In genomic region chr1:76591963-76592362, GRCh38 we compare ENCODE assay signal across 27 cellular contexts.
DNase-seq lines count a peak whose midpoint lies in the region; ATAC-seq, FAIRE-seq and TF ChIP-seq lines count a peak whose summit lies in the region.
"Had no signal": no experiment of that assay in that cellular context is flagged by ENCODE, and none has a peak within 500 bp of the region (broad histone marks: within the 10 kb centered on the region; RNA-seq: fewer than 3 reads in every experiment).

No MANE protein-coding gene starts in this region.

- no peaks in the 10 kb centered on the region for H3K27me3 Mint-ChIP-seq in activated naive CD4-positive, alpha-beta T cell treated with anti-CD3 and anti-CD28 coated beads, Interleukin-2, amount 10 ng/mL, durations not matched to agents 7 days and 5 days
- H3K27me3 Mint-ChIP-seq in activated T-helper 17 cell treated with anti-CD3 and anti-CD28 coated beads, Interleukin-2, amount 50 U/mL, for 72 hours, result peaks cover 5% of the 10 kb centered on the region
- H3K27me3 Mint-ChIP-seq: CD8-positive, alpha-beta memory T cell had no signal

- H3K4me2 ChIP-seq in HepG2 (ENCODE audit: low read depth, low read length) (no peak overlapping the region), K562 (ENCODE audit: insufficient read depth, low read length) (no peak overlapping the region)
- H3K4me2 ChIP-seq: BLaER1 had no signal

- no peak overlapping the region for H3K4me3 Mint-ChIP-seq in activated naive CD4-positive, alpha-beta T cell treated with anti-CD3 and anti-CD28 coated beads, Interleukin-2, amount 10 ng/mL, durations not matched to agents 7 days and 5 days
- H3K4me3 Mint-ChIP-seq in activated T-helper 17 cell treated with anti-CD3 and anti-CD28 coated beads, Interleukin-2, amount 50 U/mL, for 72 hours, result no peak overlapping the region
- H3K4me3 Mint-ChIP-seq: CD14-positive monocyte; CD4-positive, alpha-beta memory T cell; CD4-positive, CD25-positive, alpha-beta regulatory T cell; CD8-positive, alpha-beta memory T cell had no signal

- TF ChIP-seq CTCF in HepG2 (CRISPR knock-in tag; IDR thresholded peaks at IDR 0.05), result no peak
- no peak for TF ChIP-seq CTCF in right lobe of liver (IDR thresholded peaks at IDR 0.05)
- no peak for TF ChIP-seq CTCF in K562 (IDR thresholded peaks at IDR 0.05 in 2 of 3, conservative IDR thresholded peaks at IDR 0.05 in 1 of 3; ENCODE audit: insufficient read depth in 2 of 3, low read depth in 1 of 3, low read length in 3 of 3)

- no peak for FAIRE-seq in HepG2 (lab: Jason Lieb, UNC)
- FAIRE-seq in GM18507 (lab: Jason Lieb, UNC), result peak; percentile 21
- no peak for FAIRE-seq in K562 (lab: Jason Lieb, UNC)
- FAIRE-seq: GM12878, GM12892 had no signal

- H3K9me3 Mint-ChIP-seq in activated naive CD4-positive, alpha-beta T cell treated with anti-CD3 and anti-CD28 coated beads, Interleukin-2, amount 10 ng/mL, durations not matched to agents 7 days and 5 days, result no peaks in the 10 kb centered on the region
- peaks cover 4% of the 10 kb centered on the region for H3K9me3 Mint-ChIP-seq in activated T-helper 17 cell treated with anti-CD3 and anti-CD28 coated beads, Interleukin-2, amount 50 U/mL, for 72 hours

- no peak overlapping the region for H3K27ac Mint-ChIP-seq in activated naive CD4-positive, alpha-beta T cell treated with anti-CD3 and anti-CD28 coated beads, Interleukin-2, amount 10 ng/mL, durations not matched to agents 7 days and 5 days
- H3K27ac Mint-ChIP-seq in activated T-helper 17 cell treated with anti-CD3 and anti-CD28 coated beads, Interleukin-2, amount 50 U/mL, for 72 hours, result no peak overlapping the region
- H3K27ac Mint-ChIP-seq: CD14-positive monocyte; CD4-positive, alpha-beta memory T cell; CD4-positive, CD25-positive, alpha-beta regulatory T cell; CD8-positive, alpha-beta memory T cell had no signal

- H3K36me3 ChIP-seq in HepG2 (replicated peaks in 1 of 2; ENCODE audit: control insufficient read depth in 1 of 2, insufficient read depth in 2 of 2, low read length in 2 of 2) (no peaks in the 10 kb centered on the region), right lobe of liver (no peaks in the 10 kb centered on the region), K562 (ENCODE audit: control insufficient read depth, insufficient read depth, low read length) (no peaks in the 10 kb centered on the region)
- H3K36me3 ChIP-seq: BE2C, BLaER1 had no signal

- no peak for TF ChIP-seq POLR2A in HepG2 (IDR thresholded peaks at IDR 0.05; ENCODE audit: insufficient read depth in 1 of 2, low read depth in 2 of 2, low read length in 2 of 2)
- TF ChIP-seq POLR2A in right lobe of liver (IDR thresholded peaks at IDR 0.05), result no peak
- TF ChIP-seq POLR2A in K562 (conservative IDR thresholded peaks at IDR 0.05), result no peak

- H3K4me1 ChIP-seq in HepG2 (ENCODE audit: insufficient read depth, low read length) (no peaks in the 10 kb centered on the region), right lobe of liver (no peaks in the 10 kb centered on the region), K562 (replicated peaks in 1 of 2; ENCODE audit: control insufficient read depth in 2 of 2, insufficient read depth in 2 of 2, low read length in 2 of 2) (no peaks in the 10 kb centered on the region)
- H3K4me1 ChIP-seq: BE2C, BLaER1, Caco-2 had no signal

- no peaks in the 10 kb centered on the region for H3K36me3 Mint-ChIP-seq in activated naive CD4-positive, alpha-beta T cell treated with anti-CD3 and anti-CD28 coated beads, Interleukin-2, amount 10 ng/mL, durations not matched to agents 7 days and 5 days
- H3K36me3 Mint-ChIP-seq in activated T-helper 17 cell treated with anti-CD3 and anti-CD28 coated beads, Interleukin-2, amount 50 U/mL, for 72 hours (ENCODE audit: low read depth), result no peaks in the 10 kb centered on the region
- H3K36me3 Mint-ChIP-seq: CD14-positive monocyte; CD4-positive, alpha-beta memory T cell; CD4-positive, CD25-positive, alpha-beta regulatory T cell; CD8-positive, alpha-beta memory T cell had no signal

- ATAC-seq in HepG2 (no peak), right lobe of liver (no peak), K562 (no peak), HG02610 (IDR thresholded peaks at IDR 0.05; ENCODE audit: unreplicated experiment) (no peak)
- no peak for ATAC-seq in activated T-helper 17 cell treated with anti-CD3 and anti-CD28 coated beads, Interleukin-2, amount 50 U/mL, for 72 hours (replicated peaks)
- ATAC-seq: GM12878 had no signal

- H3K79me2 ChIP-seq in HepG2 (ENCODE audit: insufficient read depth, low read length) (no peaks in the 10 kb centered on the region), K562 (ENCODE audit: control insufficient read depth, insufficient read depth, low read length) (no peaks in the 10 kb centered on the region)

- in situ Hi-C loops in HepG2 (cut with HindIII; ENCODE audit: extremely low pct_ligation_motif_present, low pct_unique_long_range_greater_than_20kb) (no loop called here), K562 (cut with MboI) (no loop called here)

- DNase-seq in HepG2 (ENCODE audit: low spot score) (no peak), right lobe of liver (no peak), GM18507 (ENCODE audit: extremely low spot score, insufficient read length, low read depth) (no peak), K562 (ENCODE audit: extremely low read depth in 1 of 4, low spot score in 3 of 4) (no peak)
- DNase-seq in activated naive CD4-positive, alpha-beta T cell treated with anti-CD3 and anti-CD28 coated beads, Interleukin-2, amount 10 ng/mL, durations not matched to agents 7 days and 5 days, result no peak
- DNase-seq: ACHN; BE2C; C1 segment of cervical spinal cord; Caco-2; Calu3; CD4-positive, alpha-beta memory T cell; CD4-positive, CD25-positive, alpha-beta regulatory T cell; CD8-positive, alpha-beta memory T cell; DMS 273 treated with DMSO at 0.1 percent for 48 hours; DMS153; DMS53; DMS79; DND-41; EL; GDM1 had no signal

- H4K20me1 ChIP-seq in HepG2 (ENCODE audit: insufficient read depth, low read length) (no peaks in the 10 kb centered on the region), K562 (replicated peaks; ENCODE audit: control insufficient read depth, insufficient read depth, low read length) (no peaks in the 10 kb centered on the region)
- H4K20me1 ChIP-seq: BLaER1 had no signal

- BruUV-seq in HepG2 (replicated peaks; lab: Mats Ljungman, UMichigan) (no TSS peak), K562 (replicated peaks; lab: Mats Ljungman, UMichigan) (no TSS peak)

- CTCF ChIA-PET in HepG2 (lab: Yijun Ruan, JAX; ENCODE audit: low intra/inter-chr PET ratio, low total read pairs) (no interaction called here), K562 (lab: Yijun Ruan, JAX; ENCODE audit: low intra/inter-chr PET ratio) (no interaction called here)
- CTCF ChIA-PET in activated naive CD4-positive, alpha-beta T cell treated with anti-CD3 and anti-CD28 coated beads, Interleukin-2, amount 10 ng/mL, durations not matched to agents 7 days and 5 days (lab: Charles Lee), result no interaction called here

- TF ChIP-seq RAD21 in HepG2 (CRISPR knock-in tag; IDR thresholded peaks at IDR 0.05) (no peak), K562 (CRISPR knock-in tag; conservative IDR thresholded peaks at IDR 0.05 in 1 of 2, IDR thresholded peaks at IDR 0.05 in 1 of 2) (no peak)

- H2AFZ ChIP-seq in HepG2 (ENCODE audit: low read length) (no peak overlapping the region), K562 (ENCODE audit: low read depth, low read length) (no peak overlapping the region)

- no peak overlapping the region for H3K9ac ChIP-seq in HepG2 (ENCODE audit: insufficient read depth, low read depth, low read length)
- H3K9ac ChIP-seq in K562 (ENCODE audit: insufficient read depth in 1 of 2, low read depth in 2 of 2, low read length in 2 of 2), result no peak overlapping the region
- H3K9ac ChIP-seq: BLaER1 had no signal

- H3K9me3 ChIP-seq in HepG2 (ENCODE audit: low read length), result peaks cover 46% of the 10 kb centered on the region
- no peaks in the 10 kb centered on the region for H3K9me3 ChIP-seq in right lobe of liver
- H3K9me3 ChIP-seq in K562 (replicated peaks; ENCODE audit: control insufficient read depth, insufficient read depth, low read depth, low read length), result no peaks in the 10 kb centered on the region
- H3K9me3 ChIP-seq: BE2C, Caco-2 had no signal

- peaks cover 5% of the 10 kb centered on the region for H3K4me1 Mint-ChIP-seq in activated naive CD4-positive, alpha-beta T cell treated with anti-CD3 and anti-CD28 coated beads, Interleukin-2, amount 10 ng/mL, durations not matched to agents 7 days and 5 days
- no peaks in the 10 kb centered on the region for H3K4me1 Mint-ChIP-seq in activated T-helper 17 cell treated with anti-CD3 and anti-CD28 coated beads, Interleukin-2, amount 50 U/mL, for 72 hours
- H3K4me1 Mint-ChIP-seq: CD14-positive monocyte; CD4-positive, alpha-beta memory T cell; CD4-positive, CD25-positive, alpha-beta regulatory T cell; CD8-positive, alpha-beta memory T cell had no signal

- 0% methylated on average over 2 of the region's 2 CpGs for WGBS in HepG2 (ENCODE audit: low lambda C conversion rate)
- WGBS in right lobe of liver (ENCODE audit: insufficient coverage, low coverage, low lambda C conversion rate, missing lambda C conversion rate), result 71% methylated on average over 2 of the region's 2 CpGs
- WGBS in K562 (ENCODE audit: insufficient coverage, low coverage, missing lambda C conversion rate), result 0% methylated on average over 2 of the region's 2 CpGs

- no peaks in the 10 kb centered on the region for H3K9me1 ChIP-seq in K562 (ENCODE audit: control insufficient read depth, insufficient read depth, low read length)

- H3K4me3 ChIP-seq in HepG2 (replicated peaks in 1 of 3; ENCODE audit: insufficient read depth in 1 of 3, low read depth in 2 of 3, low read length in 3 of 3) (no peak overlapping the region), right lobe of liver (no peak overlapping the region), K562 (no peak overlapping the region)
- H3K4me3 ChIP-seq: BLaER1, GM12878 had no signal

- intact Hi-C loops in HepG2 (cut with micrococcal nuclease; ENCODE audit: unreplicated experiment), result no loop called here
- intact Hi-C loops in right lobe of liver (cut with DNase I), result no loop called here
- intact Hi-C loops in K562 (cut with micrococcal nuclease), result no loop called here

- POLR2A ChIA-PET in HepG2 (lab: Yijun Ruan, JAX), result no interaction called here
- POLR2A ChIA-PET in K562 (lab: Yijun Ruan, JAX), result no interaction called here

- no peaks in the 10 kb centered on the region for H3K27me3 ChIP-seq in HepG2 (ENCODE audit: control insufficient read depth in 1 of 2, insufficient read depth in 2 of 2, low read length in 2 of 2)
- H3K27me3 ChIP-seq in right lobe of liver, result no peaks in the 10 kb centered on the region
- H3K27me3 ChIP-seq in K562 (ENCODE audit: control insufficient read depth in 2 of 2, insufficient read depth in 2 of 2, low read length in 2 of 2), result no peaks in the 10 kb centered on the region
- H3K27me3 ChIP-seq: BE2C, BLaER1 had no signal

- no peak for TF ChIP-seq EP300 in HepG2 (IDR thresholded peaks at IDR 0.05; ENCODE audit: low read depth in 2 of 2, low read length in 2 of 2)
- TF ChIP-seq EP300 in HepG2 (CRISPR knock-in tag; IDR thresholded peaks at IDR 0.05; ENCODE audit: borderline replicate concordance), result no peak
- TF ChIP-seq EP300 in K562 (IDR thresholded peaks at IDR 0.05; ENCODE audit: low read length), result no peak

- H3K27ac ChIP-seq in HepG2 (ENCODE audit: extremely low read length, insufficient read depth, low read length) (no peak overlapping the region), right lobe of liver (no peak overlapping the region), K562 (ENCODE audit: extremely low read depth, low read depth, low read length) (no peak overlapping the region)
- H3K27ac ChIP-seq: 22Rv1, BLaER1 had no signal

TF ChIP-seq in K562, 482 proteins besides CTCF, POLR2A, EP300 and RAD21 (continues in another document):
- no peak for TF ChIP-seq ETV5 (CRISPR knock-in tag; IDR thresholded peaks at IDR 0.05; ENCODE audit: low read depth)

Comparison
In these comparisons a context has a peak if more than half of its experiments do, and no peak if none do; other contexts are left out.
1. Of the 241 proteins assayed by ChIP-seq in both HepG2 and K562: peak only in HepG2: MAFK; only in K562: none; in both: MAFF; in neither: 238; mixed calls (peak in some experiments, not most) for 1.